2 cellular contexts compared by ENCODE assay signal in genomic region chr4:951594-952468, GRCh38.
TF ChIP-seq lines count a peak whose summit lies in the region.

No MANE protein-coding gene starts in this region.

TF ChIP-seq in SK-N-SH, 30 proteins besides CTCF, POLR2A, EP300 and RAD21 (continued from another document):
- TF ChIP-seq USF2 (IDR thresholded peaks at IDR 0.05; ENCODE audit: borderline replicate concordance, low read depth, low read length) (no peak), POLR2AphosphoS5 (IDR thresholded peaks at IDR 0.05; ENCODE audit: low read depth, low read length) (no peak), FOXM1 (IDR thresholded peaks at IDR 0.05; ENCODE audit: low read depth) (no peak), FOXJ3 (CRISPR knock-in tag; IDR thresholded peaks at IDR 0.05) (no peak), SIN3A (IDR thresholded peaks at IDR 0.05; ENCODE audit: borderline replicate concordance, low read depth, low read length) (no peak), NFIC (IDR thresholded peaks at IDR 0.05; ENCODE audit: borderline replicate concordance) (no peak), TEAD4 (IDR thresholded peaks at IDR 0.05; ENCODE audit: borderline replicate concordance, insufficient read depth) (no peak), CHD2 (IDR thresholded peaks at IDR 0.05; ENCODE audit: low read length, partially characterized antibody) (no peak), ELF1 (IDR thresholded peaks at IDR 0.05) (no peak)

TF ChIP-seq in SK-N-SH treated with all-trans-retinoic acid at 6 μM for 48 hours, 23 proteins besides CTCF, POLR2A, EP300 and RAD21 (continued from another document):
- TF ChIP-seq TSHZ2 (CRISPR knock-in tag; IDR thresholded peaks at IDR 0.05) (no peak), ARNTL (CRISPR knock-in tag; IDR thresholded peaks at IDR 0.05; ENCODE audit: borderline replicate concordance, low read depth) (no peak), POU6F1 (CRISPR knock-in tag; IDR thresholded peaks at IDR 0.05; ENCODE audit: borderline replicate concordance, low read depth) (no peak), RARB (CRISPR knock-in tag; IDR thresholded peaks at IDR 0.05) (no peak), CREB5 (CRISPR knock-in tag; IDR thresholded peaks at IDR 0.05; ENCODE audit: low read depth) (no peak), SNAI2 (CRISPR knock-in tag; IDR thresholded peaks at IDR 0.05) (no peak), ZFP3 (CRISPR knock-in tag; IDR thresholded peaks at IDR 0.05) (no peak), ZFP30 (CRISPR knock-in tag; IDR thresholded peaks at IDR 0.05) (no peak), PATZ1 (CRISPR knock-in tag; IDR thresholded peaks at IDR 0.05; ENCODE audit: borderline replicate concordance) (no peak), GLIS3 (CRISPR knock-in tag; IDR thresholded peaks at IDR 0.05) (no peak), ZNF70 (CRISPR knock-in tag; IDR thresholded peaks at IDR 0.05) (no peak), CSDC2 (CRISPR knock-in tag; IDR thresholded peaks at IDR 0.05) (no peak), TOX (CRISPR knock-in tag; IDR thresholded peaks at IDR 0.05; ENCODE audit: borderline replicate concordance) (no peak), ISL1 (CRISPR knock-in tag; IDR thresholded peaks at IDR 0.05) (no peak)
